ENCODE assay signal across 9 cellular contexts in genomic region chr19:10417598-10418280, GRCh38. TPM values are rescaled to one million over a fixed set of nuclear protein-coding genes. Genes with fewer than 3 reads are reported as not detected.
A peak's percentile ranks its signal among the peaks of the same experiment; 100 is the strongest.
DNase-seq lines count a peak whose midpoint lies in the region; ATAC-seq and TF ChIP-seq lines count a peak whose summit lies in the region.
"Had no signal": no experiment of that assay in that cellular context is flagged by ENCODE, and none has a peak within 500 bp of the region (broad histone marks: within the 10 kb centered on the region; RNA-seq: fewer than 3 reads in every experiment).

No MANE protein-coding gene starts in this region.

- no peak overlapping the region for H3K4me3 ChIP-seq in CD8-positive, alpha-beta memory T cell (ENCODE audit: low read length)
- peak overlapping the region; percentile 19; the same call in 1 of the 2 replicates for H3K4me3 ChIP-seq in HUES48 (ENCODE audit: low read depth, low read length)
- H3K4me3 ChIP-seq in mesendoderm (ENCODE audit: low read length): no peak overlapping the region
- no peak overlapping the region for H3K4me3 ChIP-seq in upper lobe of right lung

- H3K36me3 Mint-ChIP-seq in CD8-positive, alpha-beta memory T cell: no peaks in the 10 kb centered on the region
- H3K36me3 Mint-ChIP-seq in activated CD8-positive, alpha-beta T cell treated with anti-CD3 and anti-CD28 coated beads, Interleukin-2, amount 10 ng/mL, durations not matched to agents 7 days and 5 days (ENCODE audit: low read depth): peaks cover 26% of the 10 kb centered on the region

- H3K36me3 ChIP-seq in CD8-positive, alpha-beta memory T cell (ENCODE audit: insufficient read depth, low read length): no peaks in the 10 kb centered on the region
- H3K36me3 ChIP-seq in HUES48 (ENCODE audit: control insufficient read depth, insufficient read depth, low read length) (no peaks in the 10 kb centered on the region), mesendoderm (ENCODE audit: control insufficient read depth, insufficient read depth, low read length) (no peaks in the 10 kb centered on the region), upper lobe of right lung (no peaks in the 10 kb centered on the region)
- H3K36me3 ChIP-seq: sigmoid colon had no signal

- H3K4me1 Mint-ChIP-seq in CD8-positive, alpha-beta memory T cell: peaks cover 46 to 64% (median 51%) of the 10 kb centered on the region in 3 donors
- H3K4me1 Mint-ChIP-seq in activated CD8-positive, alpha-beta T cell treated with anti-CD3 and anti-CD28 coated beads, Interleukin-2, amount 10 ng/mL, durations not matched to agents 7 days and 5 days (ENCODE audit: low read depth): peaks cover 67% of the 10 kb centered on the region

- no peak for ATAC-seq in activated CD8-positive, alpha-beta T cell treated with anti-CD3 and anti-CD28 coated beads, Interleukin-2, amount 10 ng/mL, durations not matched to agents 7 days and 5 days
- ATAC-seq in HG02763 (IDR thresholded peaks at IDR 0.05; ENCODE audit: unreplicated experiment) (no peak), upper lobe of right lung (no peak)

- no peak overlapping the region for H3K23ac ChIP-seq in mesendoderm (ENCODE audit: low read length)

- H3K18ac ChIP-seq in mesendoderm (ENCODE audit: low read length): no peak overlapping the region

- no peak overlapping the region for H2BK120ac ChIP-seq in mesendoderm (ENCODE audit: low read depth, low read length)

- peak overlapping the region; percentile 37 to 97 (median 84) for H3K27ac Mint-ChIP-seq in CD8-positive, alpha-beta memory T cell
- peak overlapping the region; percentile 75 for H3K27ac Mint-ChIP-seq in activated CD8-positive, alpha-beta T cell treated with anti-CD3 and anti-CD28 coated beads, Interleukin-2, amount 10 ng/mL, durations not matched to agents 7 days and 5 days

- POLR2A ChIA-PET in CD8-positive, alpha-beta memory T cell (lab: Charles Lee): interaction anchor here (0.5 to 2.2 kb wide), 7 partner anchors 9 to 85 kb away, joined by 3 to 14 read pairs (median 6); partner anchors contain the start of genes CDC37 and KEAP1
- POLR2A ChIA-PET in activated CD8-positive, alpha-beta T cell treated with anti-CD3 and anti-CD28 coated beads, Interleukin-2, amount 10 ng/mL, durations not matched to agents 7 days and 5 days (lab: Charles Lee): interaction anchor here (0.7 to 8.9 kb wide), 7 partner anchors 10 to 148 kb away, joined by 3 to 239 read pairs (median 4); partner anchors contain the start of genes CDC37, ICAM1 and KEAP1

- intact Hi-C loops in upper lobe of right lung (cut with DNase I): no loop called here

- H3K9ac ChIP-seq in HUES48 (ENCODE audit: low read depth, low read length) (no peak overlapping the region), mesendoderm (ENCODE audit: low read length) (no peak overlapping the region)

- DNase-seq in CD8-positive, alpha-beta memory T cell: no peak
- peak; percentile 40 for DNase-seq in activated CD8-positive, alpha-beta T cell treated with anti-CD3 and anti-CD28 coated beads, Interleukin-2, amount 10 ng/mL, durations not matched to agents 7 days and 5 days
- DNase-seq in mesendoderm: peak; percentile 70
- no peak for DNase-seq in cortex of kidney (lab: John Stamatoyannopoulos, UW)
- no peak for DNase-seq in NCI-H146 (lab: John Stamatoyannopoulos, UW)
- DNase-seq in upper lobe of right lung: no peak
- DNase-seq: sigmoid colon had no signal

- H3K27me3 Mint-ChIP-seq in CD8-positive, alpha-beta memory T cell: peaks cover 41% of the 10 kb centered on the region in 2 donors
- no peaks in the 10 kb centered on the region for H3K27me3 Mint-ChIP-seq in activated CD8-positive, alpha-beta T cell treated with anti-CD3 and anti-CD28 coated beads, Interleukin-2, amount 10 ng/mL, durations not matched to agents 7 days and 5 days (ENCODE audit: low read depth)

- no peak overlapping the region for H3K56ac ChIP-seq in mesendoderm (ENCODE audit: low read length)

- no peak overlapping the region for H4K8ac ChIP-seq in mesendoderm (ENCODE audit: low read depth, low read length)

- no peak overlapping the region for H2BK5ac ChIP-seq in mesendoderm (ENCODE audit: low read length)

- H3K9me3 Mint-ChIP-seq in CD8-positive, alpha-beta memory T cell: no peaks in the 10 kb centered on the region
- H3K9me3 Mint-ChIP-seq in activated CD8-positive, alpha-beta T cell treated with anti-CD3 and anti-CD28 coated beads, Interleukin-2, amount 10 ng/mL, durations not matched to agents 7 days and 5 days (ENCODE audit: insufficient read depth): no peaks in the 10 kb centered on the region

- H2BK15ac ChIP-seq in mesendoderm (replicated peaks; ENCODE audit: low read depth): no peak overlapping the region

- peaks cover 52% of the 10 kb centered on the region for H3K27me3 ChIP-seq in CD8-positive, alpha-beta memory T cell (ENCODE audit: insufficient read depth, low read length, poor library complexity, severe bottlenecking)
- peaks cover 72% of the 10 kb centered on the region for H3K27me3 ChIP-seq in HUES48 (ENCODE audit: control insufficient read depth, insufficient read depth, low read length)
- H3K27me3 ChIP-seq in mesendoderm (ENCODE audit: insufficient read depth, low read length, poor library complexity): peaks cover 10% of the 10 kb centered on the region
- peaks cover 53% of the 10 kb centered on the region for H3K27me3 ChIP-seq in upper lobe of right lung

- no CpG with 5 or more reads among the region's 29 CpGs for WGBS in mesendoderm (ENCODE audit: extremely low coverage, insufficient coverage, low lambda C conversion rate)

- no peak overlapping the region for H2AK5ac ChIP-seq in mesendoderm (ENCODE audit: low read length)

- no peak overlapping the region for H3K4me2 ChIP-seq in mesendoderm (ENCODE audit: low read length)

- no peaks in the 10 kb centered on the region for H3K9me3 ChIP-seq in CD8-positive, alpha-beta memory T cell (ENCODE audit: low read length)
- H3K9me3 ChIP-seq in HUES48 (ENCODE audit: control insufficient read depth, insufficient read depth, low read length) (0 out of 2 replicates have a peak, but pooled peaks cover 3% of the 10 kb centered on the region), upper lobe of right lung (no peaks in the 10 kb centered on the region)

- H3K79me1 ChIP-seq in mesendoderm (ENCODE audit: low read length): no peaks in the 10 kb centered on the region

- H3K4me1 ChIP-seq in CD8-positive, alpha-beta memory T cell (ENCODE audit: insufficient read depth, low read length): peaks cover 57% of the 10 kb centered on the region
- H3K4me1 ChIP-seq in HUES48 (ENCODE audit: control insufficient read depth, insufficient read depth, low read length) (peaks cover 19% of the 10 kb centered on the region), mesendoderm (ENCODE audit: control insufficient read depth, low read depth, low read length) (no peaks in the 10 kb centered on the region), upper lobe of right lung (peaks cover 32% of the 10 kb centered on the region)

- H3K27ac ChIP-seq in CD8-positive, alpha-beta memory T cell (ENCODE audit: low read depth, low read length): no peak overlapping the region
- peak overlapping the region; percentile 45 for H3K27ac ChIP-seq in HUES48 (ENCODE audit: low read depth, low read length)
- H3K27ac ChIP-seq in mesendoderm (ENCODE audit: low read depth, low read length): no peak overlapping the region
- H3K27ac ChIP-seq in upper lobe of right lung: no peak overlapping the region
- H3K27ac ChIP-seq: sigmoid colon had no signal

- CTCF ChIA-PET in CD8-positive, alpha-beta memory T cell (lab: Charles Lee): interaction anchor here (0.8 to 29.2 kb wide), 8 partner anchors 7 to 148 kb away, joined by 3 to 788 read pairs (median 4); partner anchors contain the start of genes CDC37, ICAM1 and PDE4A
- CTCF ChIA-PET in activated CD8-positive, alpha-beta T cell treated with anti-CD3 and anti-CD28 coated beads, Interleukin-2, amount 10 ng/mL, durations not matched to agents 7 days and 5 days (lab: Charles Lee): interaction anchor here (0.6 to 27.0 kb wide), 19 partner anchors 7 to 313 kb away, joined by 3 to 1132 read pairs (median 4); partner anchors contain the start of genes CDC37, ICAM1, PDE4A and PPAN

- H3K79me2 ChIP-seq in mesendoderm (ENCODE audit: control insufficient read depth, insufficient read depth, low read length): no peaks in the 10 kb centered on the region

- peak overlapping the region in 4 of 7 donors; percentile 32 to 73 (median 48) for H3K4me3 Mint-ChIP-seq in CD8-positive, alpha-beta memory T cell
- H3K4me3 Mint-ChIP-seq in activated CD8-positive, alpha-beta T cell treated with anti-CD3 and anti-CD28 coated beads, Interleukin-2, amount 10 ng/mL, durations not matched to agents 7 days and 5 days: peak overlapping the region; percentile 79

- no peak overlapping the region for H3K4ac ChIP-seq in mesendoderm (ENCODE audit: low read depth, low read length)

- no peak for TF ChIP-seq CTCF in upper lobe of right lung (IDR thresholded peaks at IDR 0.05)

- H4K5ac ChIP-seq in mesendoderm (ENCODE audit: low read length): no peak overlapping the region

RNA-seq across cellular contexts. Expression of gene PDE4A, which starts 2.6 kb away (rescaled TPM):
- total RNA-seq in CD8-positive, alpha-beta memory T cell: 10 to 100 TPM; 21.6 to 22.2 TPM
- polyA plus RNA-seq in CD8-positive, alpha-beta memory T cell: 7.5 TPM
- total RNA-seq in activated CD8-positive, alpha-beta T cell treated with anti-CD3 and anti-CD28 coated beads, Interleukin-2, amount 10 ng/mL, durations not matched to agents 7 days and 5 days: 10 to 100 TPM; 54.2 to 56.0 TPM
- polyA plus RNA-seq in mesendoderm (2013, experiment 1 of 2): 1.4 TPM
- polyA plus RNA-seq in mesendoderm (2013, experiment 2 of 2): 1.4 TPM
- total RNA-seq in upper lobe of right lung: 35.5 TPM

RNA-seq across cellular contexts. Expression of gene CDC37, which starts 14.4 kb away (rescaled TPM):
- total RNA-seq in CD8-positive, alpha-beta memory T cell: 100 to 1,000 TPM; 273 to 277 TPM
- polyA plus RNA-seq in CD8-positive, alpha-beta memory T cell: 100 TPM
- 100 to 1,000 TPM; 264 to 288 TPM for total RNA-seq in activated CD8-positive, alpha-beta T cell treated with anti-CD3 and anti-CD28 coated beads, Interleukin-2, amount 10 ng/mL, durations not matched to agents 7 days and 5 days
- polyA plus RNA-seq in mesendoderm (2013, experiment 1 of 2): 151 TPM
- 153 TPM for polyA plus RNA-seq in mesendoderm (2013, experiment 2 of 2)
- total RNA-seq in upper lobe of right lung: 154 TPM

RNA-seq across cellular contexts. Expression of gene TYK2, which starts 37.4 kb away (rescaled TPM):
- 100 to 1,000 TPM; 210 to 212 TPM for total RNA-seq in CD8-positive, alpha-beta memory T cell
- 74.4 TPM for polyA plus RNA-seq in CD8-positive, alpha-beta memory T cell
- 100 to 1,000 TPM; 216 to 240 TPM for total RNA-seq in activated CD8-positive, alpha-beta T cell treated with anti-CD3 and anti-CD28 coated beads, Interleukin-2, amount 10 ng/mL, durations not matched to agents 7 days and 5 days
- 21.2 TPM for polyA plus RNA-seq in mesendoderm (2013, experiment 1 of 2)
- 21.8 TPM for polyA plus RNA-seq in mesendoderm (2013, experiment 2 of 2)
- 140 TPM for total RNA-seq in upper lobe of right lung

Comparison
In these comparisons a context has a peak if more than half of its experiments do, and no peak if none do; other contexts are left out.
1. DNase-seq: peak in activated CD8-positive, alpha-beta T cell treated with anti-CD3 and anti-CD28 coated beads, Interleukin-2, amount 10 ng/mL, durations not matched to agents 7 days and 5 days (single experiment) and mesendoderm (single experiment); none in CD8-positive, alpha-beta memory T cell (0 of 5), cortex of kidney (single experiment), NCI-H146 (single experiment) and upper lobe of right lung (single experiment).